ENCODE assay signal across 1 cellular context in the genomic region with DNA sequence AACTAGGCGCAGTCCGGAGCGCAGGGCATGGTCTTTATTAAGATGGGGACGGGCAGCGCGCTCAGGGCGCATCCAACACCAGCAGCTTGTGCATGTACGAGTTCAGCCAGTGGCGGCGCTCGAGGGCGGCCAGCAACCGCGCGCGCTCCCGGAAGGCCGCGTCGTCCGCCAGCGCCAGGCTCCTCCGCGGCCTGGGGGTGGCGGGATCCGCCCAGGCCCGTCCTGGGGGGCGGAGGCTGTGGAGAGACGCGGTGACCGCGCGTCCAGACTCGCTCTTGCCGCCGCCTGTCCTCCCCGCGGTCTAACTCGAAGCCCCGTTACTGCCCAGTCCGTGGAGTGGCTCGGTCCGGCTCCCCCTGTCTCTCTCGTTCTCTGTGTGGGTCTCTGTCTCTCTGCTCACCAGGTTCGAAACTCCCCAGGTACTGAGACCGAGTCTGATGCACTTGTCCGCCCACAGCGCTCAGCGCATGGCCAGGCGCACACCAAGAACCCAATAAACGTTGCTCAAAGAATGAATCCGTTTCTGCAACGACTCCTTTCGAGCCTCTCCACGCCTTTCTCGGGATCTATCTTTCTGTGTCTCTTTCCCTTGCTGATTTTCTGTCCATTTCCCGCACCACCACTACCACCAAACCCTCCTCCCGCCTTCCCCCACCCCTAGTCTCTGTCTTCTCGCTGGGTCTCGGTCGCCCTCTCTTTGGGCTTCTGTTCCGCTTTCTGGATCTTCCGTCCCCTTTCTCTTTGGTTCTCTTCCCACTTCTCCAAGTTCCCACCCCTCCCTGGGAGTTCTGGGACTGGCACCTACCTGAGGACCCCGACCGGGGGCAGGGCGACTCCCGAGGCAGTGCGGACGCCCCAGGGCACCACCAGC.
A peak's percentile ranks its signal among the peaks of the same experiment; 100 is the strongest.
TF ChIP-seq lines count a peak whose summit lies in the region.

No MANE protein-coding gene starts in this region.

TF ChIP-seq in A549, 52 proteins besides CTCF, POLR2A, EP300 and RAD21 (continued from another document):
- TF ChIP-seq, protein P1, sequence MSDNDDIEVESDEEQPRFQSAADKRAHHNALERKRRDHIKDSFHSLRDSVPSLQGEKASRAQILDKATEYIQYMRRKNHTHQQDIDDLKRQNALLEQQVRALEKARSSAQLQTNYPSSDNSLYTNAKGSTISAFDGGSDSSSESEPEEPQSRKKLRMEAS (IDR thresholded peaks at IDR 0.05), result peak; percentile 82
- TF ChIP-seq CBX8 (IDR thresholded peaks at IDR 0.05), result no peak
- no peak for TF ChIP-seq TFCP2L1 (CRISPR knock-in tag; IDR thresholded peaks at IDR 0.05)
- no peak for TF ChIP-seq MYC (IDR thresholded peaks at IDR 0.05; ENCODE audit: borderline replicate concordance, low read length)
